ENCODE assay signal across 22 cellular contexts in the genomic region with DNA sequence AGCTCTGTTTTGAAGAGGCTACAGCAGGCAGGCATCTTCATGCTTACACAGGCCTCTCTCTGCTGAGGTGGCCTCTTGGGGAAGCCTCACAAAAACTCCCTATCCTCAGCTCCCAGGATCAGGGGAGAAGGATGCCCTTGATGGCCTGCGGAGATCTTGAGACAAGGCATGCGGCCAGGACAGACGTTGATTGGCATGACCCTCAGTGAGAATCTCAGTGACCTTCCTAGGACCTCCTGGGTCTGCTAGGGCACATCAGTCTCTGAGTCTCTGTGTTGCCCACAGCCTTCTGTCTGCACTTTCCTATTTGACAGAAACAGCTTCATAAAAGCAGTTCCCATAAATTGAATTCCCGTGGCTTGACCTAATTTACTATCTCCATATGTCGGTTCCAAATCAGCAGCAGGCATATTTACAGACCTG.
DNase-seq lines count a peak whose midpoint lies in the region; ATAC-seq, FAIRE-seq and TF ChIP-seq lines count a peak whose summit lies in the region.
"Had no signal": no experiment of that assay in that cellular context is flagged by ENCODE, and none has a peak within 500 bp of the region (broad histone marks: within the 10 kb centered on the region; RNA-seq: fewer than 3 reads in every experiment).

No MANE protein-coding gene starts in this region.

- H3K4ac ChIP-seq in H1 (replicated peaks; ENCODE audit: insufficient read length, low read depth, low read length) (peak overlapping the region; percentile 9), neuronal stem cell (ENCODE audit: low read length) (no peak overlapping the region)

- H3K36me3 ChIP-seq in H1 (ENCODE audit: control insufficient read depth in 2 of 4, insufficient read depth in 4 of 4, low read length in 3 of 4) (no peaks in the 10 kb centered on the region), neuronal stem cell (replicated peaks in 1 of 2; ENCODE audit: control insufficient read depth in 2 of 2, insufficient read depth in 2 of 2, low read length in 2 of 2) (no peaks in the 10 kb centered on the region)
- H3K36me3 ChIP-seq: SJSA1 had no signal

- DNase-seq in HEK293T (ENCODE audit: extremely low spot score), result no peak
- peak; percentile 65 for DNase-seq in NCI-H82 (lab: John Stamatoyannopoulos, UW)
- peak in 1 of 2 experiments; percentile 52 for DNase-seq in H1 (ENCODE audit: low read depth in 1 of 2, low spot score in 2 of 2)
- DNase-seq in neuronal stem cell (ENCODE audit: low spot score), result peak; percentile 3
- DNase-seq in caudate nucleus (lab: John Stamatoyannopoulos, UW), result no peak
- DNase-seq in effector memory CD8-positive, alpha-beta T cell, result no peak
- DNase-seq in stimulated activated naive CD8-positive, alpha-beta T cell treated with anti-CD3 and anti-CD28 coated beads, Interleukin-15, amount 100 ng/mL, for 72 hours, result no peak
- DNase-seq: AML-193; Calu3; CD4-positive, CD25-positive, alpha-beta regulatory T cell; DMS79; GDM1; NCI-H1417 treated with DMSO at 0.1 percent for 48 hours; NCI-H2081 treated with DMSO at 0.1 percent for 48 hours; NCI-H226; NCI-H526 had no signal

- TF ChIP-seq CTCF in H1 (IDR thresholded peaks at IDR 0.05; ENCODE audit: control extremely low read depth in 1 of 3, insufficient read depth in 1 of 3, low read depth in 1 of 3, low read length in 3 of 3), result no peak

- H3K79me1 ChIP-seq in H1 (ENCODE audit: low read depth, low read length) (no peaks in the 10 kb centered on the region), neuronal stem cell (ENCODE audit: low read depth, low read length) (no peaks in the 10 kb centered on the region)

- no peaks in the 10 kb centered on the region for H3K79me2 ChIP-seq in H1 (ENCODE audit: control insufficient read depth in 1 of 2, insufficient read depth in 2 of 2, low read length in 2 of 2)

- peak; percentile 50 for FAIRE-seq in H1 (lab: Jason Lieb, UNC)
- FAIRE-seq: GM12892, H54 had no signal

- 0 out of 2 replicates have a peak overlapping the region, but pooled peaks have one; percentile 61 for H2BK15ac ChIP-seq in H1 (ENCODE audit: low read length)
- no peak overlapping the region for H2BK15ac ChIP-seq in neuronal stem cell (ENCODE audit: low read length)

- no peak overlapping the region for H3K56ac ChIP-seq in H1 (replicated peaks; ENCODE audit: insufficient read length, low read depth, low read length)

- peak overlapping the region; percentile 12 for H4K91ac ChIP-seq in H1 (replicated peaks; ENCODE audit: insufficient read length, low read length)
- H4K91ac ChIP-seq in neuronal stem cell (ENCODE audit: low read depth, low read length, poor library complexity), result no peak overlapping the region

- H3K4me3 Mint-ChIP-seq in effector memory CD8-positive, alpha-beta T cell, result no peak overlapping the region
- no peak overlapping the region for H3K4me3 Mint-ChIP-seq in stimulated activated naive CD8-positive, alpha-beta T cell treated with anti-CD3 and anti-CD28 coated beads, Interleukin-15, amount 100 ng/mL, for 72 hours
- H3K4me3 Mint-ChIP-seq: CD4-positive, CD25-positive, alpha-beta regulatory T cell; IgD-negative memory B cell had no signal

- H3K4me3 ChIP-seq in H1 (ENCODE audit: extremely low read depth in 1 of 4, insufficient read depth in 2 of 4, low read depth in 3 of 4, low read length in 4 of 4) (no peak overlapping the region), neuronal stem cell (ENCODE audit: low read length in 2 of 2) (no peak overlapping the region)
- H3K4me3 ChIP-seq: SJSA1 had no signal

- no peak overlapping the region for H2AK5ac ChIP-seq in H1 (ENCODE audit: low read depth, low read length)
- H2AK5ac ChIP-seq in neuronal stem cell (ENCODE audit: low read depth, low read length), result no peak overlapping the region

- peak overlapping the region; percentile 93 for H2BK12ac ChIP-seq in H1 (ENCODE audit: low read depth, low read length)
- no peak overlapping the region for H2BK12ac ChIP-seq in neuronal stem cell (ENCODE audit: low read length)

- H3K27me3 Mint-ChIP-seq in effector memory CD8-positive, alpha-beta T cell, result no peaks in the 10 kb centered on the region
- no peaks in the 10 kb centered on the region for H3K27me3 Mint-ChIP-seq in stimulated activated naive CD8-positive, alpha-beta T cell treated with anti-CD3 and anti-CD28 coated beads, Interleukin-15, amount 100 ng/mL, for 72 hours
- H3K27me3 Mint-ChIP-seq: CD4-positive, CD25-positive, alpha-beta regulatory T cell; IgD-negative memory B cell had no signal

- peak overlapping the region; percentile 3 for H2BK120ac ChIP-seq in H1 (replicated peaks; ENCODE audit: low read depth, low read length)
- no peak overlapping the region for H2BK120ac ChIP-seq in neuronal stem cell (ENCODE audit: low read depth, low read length)

- ATAC-seq in GM21390 (IDR thresholded peaks at IDR 0.05; ENCODE audit: unreplicated experiment), result no peak
- no peak for ATAC-seq in effector memory CD8-positive, alpha-beta T cell (replicated peaks)
- ATAC-seq in stimulated activated naive CD8-positive, alpha-beta T cell treated with anti-CD3 and anti-CD28 coated beads, Interleukin-15, amount 100 ng/mL, for 72 hours, result no peak

- H3K23ac ChIP-seq in H1 (ENCODE audit: insufficient read length) (no peak overlapping the region), neuronal stem cell (ENCODE audit: low read depth, low read length, poor library complexity) (no peak overlapping the region)

- H3K9ac ChIP-seq in H1 (replicated peaks in 1 of 4; ENCODE audit: extremely low read depth in 1 of 4, low read depth in 3 of 4, low read length in 3 of 4) (no peak overlapping the region), neuronal stem cell (ENCODE audit: low read depth, low read length, poor library complexity) (no peak overlapping the region)

- CTCF ChIA-PET in HEK293T (lab: Yijun Ruan, JAX) (no interaction called here), H1 (lab: Charles Lee; ENCODE audit: partially characterized antibody) (interaction anchor here (0.8 kb wide), 1 partner anchor 603 kb away, joined by 3 read pairs; no protein-coding TSS in a partner anchor)

- H4K8ac ChIP-seq in H1 (ENCODE audit: extremely low read depth, insufficient read depth, low read length) (no peak overlapping the region), neuronal stem cell (ENCODE audit: low read depth, low read length) (no peak overlapping the region)

- no peak overlapping the region for H4K5ac ChIP-seq in H1 (ENCODE audit: insufficient read length, low read depth, low read length)

- H3K9me3 ChIP-seq in H1 (ENCODE audit: insufficient read depth in 2 of 2, low read depth in 1 of 2, low read length in 1 of 2), result no peaks in the 10 kb centered on the region
- no peaks in the 10 kb centered on the region for H3K9me3 ChIP-seq in neuronal stem cell (replicated peaks in 1 of 2; ENCODE audit: control insufficient read depth in 2 of 2, insufficient read depth in 1 of 2, low read depth in 1 of 2, low read length in 2 of 2)
- H3K9me3 ChIP-seq: SJSA1 had no signal

- peaks cover 0 to 2% of the 10 kb centered on the region in 2 donors for H3K9me3 Mint-ChIP-seq in effector memory CD8-positive, alpha-beta T cell
- no peaks in the 10 kb centered on the region for H3K9me3 Mint-ChIP-seq in stimulated activated naive CD8-positive, alpha-beta T cell treated with anti-CD3 and anti-CD28 coated beads, Interleukin-15, amount 100 ng/mL, for 72 hours

- H3K4me2 ChIP-seq in H1 (ENCODE audit: insufficient read depth in 1 of 2, low read depth in 2 of 2, low read length in 2 of 2) (peak overlapping the region; percentile 34 to 51; a peak in 3 of 4 replicates), neuronal stem cell (ENCODE audit: insufficient read depth, low read length, poor library complexity, severe bottlenecking) (no peak overlapping the region)

- POLR2A ChIA-PET in HEK293T (lab: Yijun Ruan, JAX), result no interaction called here
- POLR2A ChIA-PET in H1 (lab: Charles Lee; ENCODE audit: partially characterized antibody), result no interaction called here

- 38% methylated on average over 5 of the region's 5 CpGs; no CpG with 5 or more reads in 1 of the 2 experiments for WGBS in H1 (ENCODE audit: extremely low coverage in 1 of 2, insufficient coverage in 1 of 2, insufficient read length in 1 of 2, insufficient replicate concordance in 2 of 2, low coverage in 1 of 2, low lambda C conversion rate in 2 of 2, missing lambda C conversion rate in 1 of 2), 2 experiments
- WGBS in neuronal stem cell (ENCODE audit: extremely low coverage in 2 of 2, insufficient read length in 2 of 2, insufficient replicate concordance in 1 of 2), 2 donors, result no CpG with 5 or more reads among the region's 5 CpGs

- no peaks in the 10 kb centered on the region for H3K27me3 ChIP-seq in H1 (replicated peaks in 1 of 4; ENCODE audit: control insufficient read depth in 3 of 4, extremely low read depth in 1 of 4, insufficient read depth in 3 of 4, low read length in 3 of 4)
- H3K27me3 ChIP-seq in neuronal stem cell (ENCODE audit: control insufficient read depth in 3 of 3, insufficient read depth in 3 of 3, low read depth in 1 of 3, low read length in 3 of 3), result no peaks in the 10 kb centered on the region
- H3K27me3 ChIP-seq: SJSA1 had no signal

- no peaks in the 10 kb centered on the region for H3K4me1 Mint-ChIP-seq in effector memory CD8-positive, alpha-beta T cell (ENCODE audit: low read depth in 2 of 2)
- no peaks in the 10 kb centered on the region for H3K4me1 Mint-ChIP-seq in stimulated activated naive CD8-positive, alpha-beta T cell treated with anti-CD3 and anti-CD28 coated beads, Interleukin-15, amount 100 ng/mL, for 72 hours
- H3K4me1 Mint-ChIP-seq: CD4-positive, CD25-positive, alpha-beta regulatory T cell; IgD-negative memory B cell had no signal

- H2BK5ac ChIP-seq in H1 (ENCODE audit: low read depth, low read length), result peak overlapping the region; percentile 89; the same call in 1 of the 2 replicates
- H2BK5ac ChIP-seq in neuronal stem cell (ENCODE audit: low read length), result no peak overlapping the region

- H2BK20ac ChIP-seq in H1 (ENCODE audit: low read length), result peak overlapping the region; percentile 62; the same call in 1 of the 2 replicates

- TF ChIP-seq POLR2A in H1 (IDR thresholded peaks at IDR 0.05; ENCODE audit: control extremely low read depth in 1 of 2, low read depth in 2 of 2, low read length in 2 of 2), result no peak

- peaks cover 7 to 21% (median 16%) of the 10 kb centered on the region in 4 experiments; a peak in 6 of 7 replicates for H3K4me1 ChIP-seq in H1 (replicated peaks in 1 of 4; ENCODE audit: control insufficient read depth in 3 of 4, insufficient read depth in 4 of 4, low read length in 3 of 4)
- peaks cover 0 to 6% of the 10 kb centered on the region in 2 donors for H3K4me1 ChIP-seq in neuronal stem cell (ENCODE audit: control insufficient read depth in 2 of 2, insufficient read depth in 1 of 2, low read depth in 1 of 2, low read length in 2 of 2)
- H3K4me1 ChIP-seq: SJSA1 had no signal

- H3K27ac Mint-ChIP-seq in effector memory CD8-positive, alpha-beta T cell, result no peak overlapping the region
- no peak overlapping the region for H3K27ac Mint-ChIP-seq in stimulated activated naive CD8-positive, alpha-beta T cell treated with anti-CD3 and anti-CD28 coated beads, Interleukin-15, amount 100 ng/mL, for 72 hours
- H3K27ac Mint-ChIP-seq: CD4-positive, CD25-positive, alpha-beta regulatory T cell; IgD-negative memory B cell had no signal

- TF ChIP-seq EP300 in H1 (IDR thresholded peaks at IDR 0.05; ENCODE audit: borderline replicate concordance in 1 of 2, low read depth in 2 of 2, low read length in 2 of 2), result no peak

- H3K36me3 Mint-ChIP-seq in effector memory CD8-positive, alpha-beta T cell (ENCODE audit: insufficient read depth), result no peaks in the 10 kb centered on the region
- H3K36me3 Mint-ChIP-seq: CD4-positive, CD25-positive, alpha-beta regulatory T cell; IgD-negative memory B cell had no signal

- H4K20me1 ChIP-seq in H1 (replicated peaks in 1 of 2; ENCODE audit: control insufficient read depth in 1 of 2, insufficient read depth in 2 of 2, low read length in 2 of 2), result no peaks in the 10 kb centered on the region

- H3K23me2 ChIP-seq in H1 (ENCODE audit: low read depth, low read length), result no peaks in the 10 kb centered on the region

- H3K14ac ChIP-seq in H1 (ENCODE audit: insufficient read length) (no peak overlapping the region), neuronal stem cell (ENCODE audit: low read length) (no peak overlapping the region)

- H2AFZ ChIP-seq in H1 (ENCODE audit: low read length) (no peak overlapping the region; the same call in 1 of the 2 replicates), neuronal stem cell (ENCODE audit: low read length) (peak overlapping the region; percentile 1)

- H3K27ac ChIP-seq in H1 (ENCODE audit: low read depth, low read length) (no peak overlapping the region), neuronal stem cell (replicated peaks; ENCODE audit: low read length) (no peak overlapping the region), caudate nucleus (ENCODE audit: low read depth, low read length) (no peak overlapping the region)
- H3K27ac ChIP-seq: RWPE1, SJSA1 had no signal

- TF ChIP-seq RAD21 in H1 (IDR thresholded peaks at IDR 0.05 in 1 of 2, conservative IDR thresholded peaks at IDR 0.05 in 1 of 2; ENCODE audit: low read depth in 2 of 2, low read length in 2 of 2), result no peak

- H3K18ac ChIP-seq in H1 (ENCODE audit: extremely low read depth, low read length) (peak overlapping the region; percentile 79; the same call in 1 of the 2 replicates), neuronal stem cell (ENCODE audit: low read length) (no peak overlapping the region)

Comparison
In these comparisons a context has a peak if more than half of its experiments do, and no peak if none do; other contexts are left out.
1. DNase-seq: peak in NCI-H82 (single experiment) and neuronal stem cell (single experiment); none in HEK293T (single experiment), caudate nucleus (0 of 61), effector memory CD8-positive, alpha-beta T cell (0 of 3) and stimulated activated naive CD8-positive, alpha-beta T cell treated with anti-CD3 and anti-CD28 coated beads, Interleukin-15, amount 100 ng/mL, for 72 hours (0 of 2).